In the genomic region with DNA sequence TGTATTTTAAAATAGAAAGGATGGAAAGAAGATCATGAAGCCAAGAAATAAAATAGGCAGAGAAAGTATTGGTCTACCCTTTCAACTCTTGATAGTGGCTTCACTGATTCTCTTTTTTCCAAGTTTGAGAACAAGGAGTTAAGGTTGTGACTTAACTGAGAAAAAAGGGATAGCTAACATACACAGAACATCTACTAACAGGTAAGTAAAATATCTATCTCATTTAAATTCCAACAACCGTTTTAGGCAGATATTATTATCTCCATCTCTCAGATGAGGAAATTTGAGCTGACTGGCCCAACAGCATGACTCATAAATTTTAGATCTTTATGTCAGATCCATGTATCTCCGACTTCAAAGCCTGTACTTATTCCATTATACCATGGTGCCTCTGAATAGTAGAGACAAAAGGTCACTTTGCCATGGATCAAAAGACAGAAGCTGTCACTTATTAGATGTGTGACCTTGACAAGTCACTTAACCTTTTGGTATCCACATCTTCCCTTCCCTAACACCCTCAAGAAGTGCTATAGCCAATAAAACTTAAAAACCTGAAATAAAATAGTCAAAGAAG, we compare ENCODE assay signal across 1 cellular context.
TF ChIP-seq lines count a peak whose summit lies in the region.

No MANE protein-coding gene starts in this region.

TF ChIP-seq in HEK293, 187 proteins besides CTCF, POLR2A, EP300 and RAD21 (continued from another document):
- TF ChIP-seq, protein P1, sequence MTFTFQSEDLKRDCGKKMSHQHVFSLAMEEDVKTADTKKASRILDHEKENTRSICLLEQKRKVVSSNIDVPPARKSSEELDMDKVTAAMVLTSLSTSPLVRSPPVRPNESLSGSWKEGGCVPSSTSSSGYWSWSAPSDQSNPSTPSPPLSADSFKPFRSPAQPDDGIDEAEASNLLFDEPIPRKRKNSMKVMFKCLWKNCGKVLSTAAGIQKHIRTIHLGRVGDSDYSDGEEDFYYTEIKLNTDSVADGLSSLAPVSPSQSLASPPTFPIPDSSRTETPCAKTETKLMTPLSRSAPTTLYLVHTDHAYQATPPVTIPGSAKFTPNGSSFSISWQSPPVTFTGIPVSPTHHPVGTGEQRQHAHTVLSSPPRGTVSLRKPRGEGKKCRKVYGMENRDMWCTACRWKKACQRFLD (tag by site-specific recombination; IDR thresholded peaks at IDR 0.05) = no peak
- TF ChIP-seq SETDB1 (IDR thresholded peaks at IDR 0.05; ENCODE audit: insufficient read length, low read length) = peak; percentile 40
- no peak for TF ChIP-seq WT1 (tag by site-specific recombination; IDR thresholded peaks at IDR 0.05)
- TF ChIP-seq ZNF792 (tag by site-specific recombination; IDR thresholded peaks at IDR 0.05) = no peak
- TF ChIP-seq ZNF510 (tag by site-specific recombination; IDR thresholded peaks at IDR 0.05; ENCODE audit: insufficient replicate concordance) = no peak
- TF ChIP-seq ZNF664 (tag by site-specific recombination; IDR thresholded peaks at IDR 0.05) = peak; percentile 97
- TF ChIP-seq TCF7L2 (IDR thresholded peaks at IDR 0.05; ENCODE audit: borderline replicate concordance, low read depth, low read length) = peak; percentile 76
